Comparison of ENCODE assay signal across 20 cellular contexts in the genomic region with DNA sequence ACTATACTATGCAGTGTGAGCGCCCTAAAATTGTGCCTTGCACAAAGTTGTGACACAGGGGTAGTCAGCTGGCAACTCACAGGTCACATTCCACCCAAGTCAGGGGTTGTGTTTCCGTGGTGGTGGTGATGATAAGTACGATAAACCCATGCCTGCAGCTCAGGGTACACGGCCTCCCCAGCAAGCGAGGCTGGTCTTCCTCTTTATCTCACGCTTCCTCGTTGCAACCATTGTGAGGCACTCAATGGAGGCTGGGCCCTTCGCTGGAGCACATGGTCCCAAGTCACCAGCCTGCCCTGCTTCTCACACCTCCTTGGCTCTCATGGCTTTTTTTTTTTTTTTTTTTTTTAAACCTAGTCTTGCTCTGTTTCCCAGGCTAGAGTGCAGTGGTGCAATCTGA.
A peak's percentile ranks its signal among the peaks of the same experiment; 100 is the strongest.
DNase-seq lines count a peak whose midpoint lies in the region; ATAC-seq, FAIRE-seq and TF ChIP-seq lines count a peak whose summit lies in the region.
"Had no signal": no experiment of that assay in that cellular context is flagged by ENCODE, and none has a peak within 500 bp of the region (broad histone marks: within the 10 kb centered on the region; RNA-seq: fewer than 3 reads in every experiment).

No MANE protein-coding gene starts in this region.

- no peaks in the 10 kb centered on the region for H3K9me3 Mint-ChIP-seq in activated CD4-positive, alpha-beta T cell treated with anti-CD3 and anti-CD28 coated beads, Interleukin-2, amount 10 ng/mL, durations not matched to agents 7 days and 5 days
- H3K9me3 Mint-ChIP-seq: CD4-positive, alpha-beta T cell had no signal

- no peaks in the 10 kb centered on the region for H3K79me1 ChIP-seq in neuronal stem cell (ENCODE audit: low read depth, low read length)

- H3K4ac ChIP-seq in neuronal stem cell (ENCODE audit: low read length): no peak overlapping the region

- no peak overlapping the region for H2AFZ ChIP-seq in neuronal stem cell (ENCODE audit: low read length)
- H2AFZ ChIP-seq: GM23248 had no signal

- no peak overlapping the region for H2BK120ac ChIP-seq in neuronal stem cell (ENCODE audit: low read depth, low read length)

- no CpG with 5 or more reads among the region's 8 CpGs for WGBS in neuronal stem cell (ENCODE audit: extremely low coverage in 2 of 2, insufficient read length in 2 of 2, insufficient replicate concordance in 1 of 2), 2 donors

- intact Hi-C loops in upper lobe of right lung (cut with DNase I): no loop called here

- H3K4me3 Mint-ChIP-seq in activated CD4-positive, alpha-beta T cell treated with anti-CD3 and anti-CD28 coated beads, Interleukin-2, amount 10 ng/mL, durations not matched to agents 7 days and 5 days: no peak overlapping the region
- H3K4me3 Mint-ChIP-seq: CD4-positive, alpha-beta T cell had no signal

- TF ChIP-seq POLR2A in GM12891 (IDR thresholded peaks at IDR 0.05; ENCODE audit: low read depth, low read length) (no peak), NB4 (IDR thresholded peaks at IDR 0.05; ENCODE audit: extremely low read depth, insufficient read length) (no peak), H54 (IDR thresholded peaks at IDR 0.05; ENCODE audit: low read depth, low read length) (no peak)

- DNase-seq in GM12891 (ENCODE audit: insufficient read length, low spot score) (no peak), NB4 (ENCODE audit: low read depth) (peak; percentile 9), neuronal stem cell (ENCODE audit: low spot score) (no peak), upper lobe of right lung (no peak), H54 (ENCODE audit: insufficient read length, low spot score) (no peak), NCI-H524 (lab: John Stamatoyannopoulos, UW) (no peak)
- DNase-seq in activated CD4-positive, alpha-beta T cell treated with anti-CD3 and anti-CD28 coated beads, Interleukin-2, amount 10 ng/mL, durations not matched to agents 7 days and 5 days: no peak
- DNase-seq: ACHN; BE2C; C1 segment of cervical spinal cord; Caco-2; CD4-positive, alpha-beta T cell; DMS153; GF-D8; GM23248; HCEC 1CT; KBM-7 had no signal

- H3K4me3 ChIP-seq in NB4 (ENCODE audit: low read depth, low read length): no peak overlapping the region
- H3K4me3 ChIP-seq in neuronal stem cell (ENCODE audit: low read length in 2 of 2): no peak overlapping the region
- no peak overlapping the region for H3K4me3 ChIP-seq in upper lobe of right lung
- H3K4me3 ChIP-seq: GM12878, GM23248 had no signal

- no peaks in the 10 kb centered on the region for H3K36me3 ChIP-seq in neuronal stem cell (replicated peaks in 1 of 2; ENCODE audit: control insufficient read depth in 2 of 2, insufficient read depth in 2 of 2, low read length in 2 of 2)
- H3K36me3 ChIP-seq in upper lobe of right lung: no peaks in the 10 kb centered on the region
- H3K36me3 ChIP-seq: BE2C had no signal

- POLR2A ChIA-PET in activated CD4-positive, alpha-beta T cell treated with anti-CD3 and anti-CD28 coated beads, Interleukin-2, amount 10 ng/mL, durations not matched to agents 7 days and 5 days (lab: Charles Lee): no interaction called here

- H3K27me3 ChIP-seq in neuronal stem cell (ENCODE audit: control insufficient read depth in 3 of 3, insufficient read depth in 3 of 3, low read depth in 1 of 3, low read length in 3 of 3): no peaks in the 10 kb centered on the region
- H3K27me3 ChIP-seq in upper lobe of right lung: no peaks in the 10 kb centered on the region
- H3K27me3 ChIP-seq: BE2C had no signal

- H3K14ac ChIP-seq in neuronal stem cell (ENCODE audit: low read length): no peak overlapping the region

- H3K4me1 ChIP-seq in neuronal stem cell (ENCODE audit: control insufficient read depth in 2 of 2, insufficient read depth in 1 of 2, low read depth in 1 of 2, low read length in 2 of 2): peaks cover 0 to 4% of the 10 kb centered on the region in 2 donors
- H3K4me1 ChIP-seq in upper lobe of right lung: no peaks in the 10 kb centered on the region
- H3K4me1 ChIP-seq: BE2C, Caco-2 had no signal

- H2BK12ac ChIP-seq in neuronal stem cell (ENCODE audit: low read length): no peak overlapping the region

- no peak overlapping the region for H3K27ac Mint-ChIP-seq in activated CD4-positive, alpha-beta T cell treated with anti-CD3 and anti-CD28 coated beads, Interleukin-2, amount 10 ng/mL, durations not matched to agents 7 days and 5 days
- H3K27ac Mint-ChIP-seq: CD4-positive, alpha-beta T cell had no signal

- ATAC-seq in upper lobe of right lung: peak; percentile 40
- ATAC-seq: GM12878 had no signal

- peaks cover 7% of the 10 kb centered on the region for H3K4me1 Mint-ChIP-seq in activated CD4-positive, alpha-beta T cell treated with anti-CD3 and anti-CD28 coated beads, Interleukin-2, amount 10 ng/mL, durations not matched to agents 7 days and 5 days

- no peak overlapping the region for H2BK15ac ChIP-seq in neuronal stem cell (ENCODE audit: low read length)

- no peak overlapping the region for H2AK5ac ChIP-seq in neuronal stem cell (ENCODE audit: low read depth, low read length)

- H3K9ac ChIP-seq in neuronal stem cell (ENCODE audit: low read depth, low read length, poor library complexity): no peak overlapping the region
- H3K9ac ChIP-seq: GM23248 had no signal

- no peak overlapping the region for H2BK5ac ChIP-seq in neuronal stem cell (ENCODE audit: low read length)

- peak overlapping the region; percentile 8 for H3K23ac ChIP-seq in neuronal stem cell (ENCODE audit: low read depth, low read length, poor library complexity)

- H4K8ac ChIP-seq in neuronal stem cell (ENCODE audit: low read depth, low read length): no peak overlapping the region

- H3K4me2 ChIP-seq in neuronal stem cell (ENCODE audit: insufficient read depth, low read length, poor library complexity, severe bottlenecking): no peak overlapping the region

- no peak overlapping the region for H3K18ac ChIP-seq in neuronal stem cell (ENCODE audit: low read length)

- H3K27ac ChIP-seq in neuronal stem cell (replicated peaks; ENCODE audit: low read length) (no peak overlapping the region), upper lobe of right lung (no peak overlapping the region)
- H3K27ac ChIP-seq: GM23248 had no signal

- no peaks in the 10 kb centered on the region for H3K27me3 Mint-ChIP-seq in activated CD4-positive, alpha-beta T cell treated with anti-CD3 and anti-CD28 coated beads, Interleukin-2, amount 10 ng/mL, durations not matched to agents 7 days and 5 days
- H3K27me3 Mint-ChIP-seq: CD4-positive, alpha-beta T cell had no signal

- CTCF ChIA-PET in activated CD4-positive, alpha-beta T cell treated with anti-CD3 and anti-CD28 coated beads, Interleukin-2, amount 10 ng/mL, durations not matched to agents 7 days and 5 days (lab: Charles Lee): no interaction called here

- H3K36me3 Mint-ChIP-seq in activated CD4-positive, alpha-beta T cell treated with anti-CD3 and anti-CD28 coated beads, Interleukin-2, amount 10 ng/mL, durations not matched to agents 7 days and 5 days (ENCODE audit: low read depth): peaks cover 3% of the 10 kb centered on the region

- H3K9me3 ChIP-seq in neuronal stem cell (replicated peaks in 1 of 2; ENCODE audit: control insufficient read depth in 2 of 2, insufficient read depth in 1 of 2, low read depth in 1 of 2, low read length in 2 of 2) (no peaks in the 10 kb centered on the region), upper lobe of right lung (no peaks in the 10 kb centered on the region)
- H3K9me3 ChIP-seq: BE2C, Caco-2 had no signal

- peak; percentile 23 for FAIRE-seq in GM12891 (lab: Jason Lieb, UNC)
- no peak for FAIRE-seq in H54 (lab: Jason Lieb, UNC)
- FAIRE-seq: A204.1, D721Med, GM12878 had no signal

- no peak overlapping the region for H4K91ac ChIP-seq in neuronal stem cell (ENCODE audit: low read depth, low read length, poor library complexity)

- no peak for TF ChIP-seq CTCF in NB4 (IDR thresholded peaks at IDR 0.05; ENCODE audit: low read depth, low read length)
- no peak for TF ChIP-seq CTCF in upper lobe of right lung (IDR thresholded peaks at IDR 0.05)

TF ChIP-seq in GM12891, 5 proteins besides CTCF, POLR2A, EP300 and RAD21:
- no peak for TF ChIP-seq SPI1 (IDR thresholded peaks at IDR 0.05; ENCODE audit: low read depth, low read length)
- TF ChIP-seq POU2F2 (IDR thresholded peaks at IDR 0.05; ENCODE audit: low read depth, low read length): no peak
- no peak for TF ChIP-seq POLR2AphosphoS5 (IDR thresholded peaks at IDR 0.05; ENCODE audit: low read depth, low read length)
- TF ChIP-seq TAF1 (IDR thresholded peaks at IDR 0.05; ENCODE audit: low read depth, low read length): no peak
- TF ChIP-seq PAX5 (IDR thresholded peaks at IDR 0.05; ENCODE audit: insufficient read depth, low read length, severe bottlenecking): no peak
